Comparison of ENCODE assay signal across 8 cellular contexts in the genomic region with DNA sequence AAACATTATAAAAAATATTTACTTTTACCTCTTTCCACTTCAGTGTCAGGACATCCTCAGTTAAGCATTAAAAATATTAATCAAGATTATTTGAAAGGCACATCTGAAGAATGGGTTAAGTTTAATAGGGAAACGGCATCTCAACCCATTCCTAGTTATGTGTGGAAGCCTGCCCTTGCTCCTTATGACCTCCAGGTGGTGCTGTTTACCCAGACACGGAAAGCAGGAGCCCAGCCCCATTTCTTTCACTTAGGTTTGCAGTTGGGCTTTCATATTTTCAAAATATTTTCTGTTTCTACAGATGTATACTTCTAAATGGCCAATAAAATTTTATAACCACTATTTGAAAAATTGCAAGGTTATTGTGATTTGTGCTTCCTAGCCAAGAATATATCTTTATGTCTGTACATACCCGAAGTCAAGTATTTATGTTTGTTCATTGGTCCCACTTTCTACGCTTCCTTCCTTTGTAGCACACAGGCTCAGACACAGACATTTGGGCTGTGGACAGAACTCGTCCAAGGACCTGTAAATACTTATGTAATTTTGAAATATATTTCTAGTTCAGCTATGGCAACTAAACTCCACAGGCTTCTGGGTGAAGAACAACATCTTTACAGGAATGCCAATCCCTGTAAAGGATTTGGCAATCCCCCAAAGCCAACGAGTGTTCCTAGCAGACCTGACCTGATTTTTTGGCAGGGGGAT.
DNase-seq lines count a peak whose midpoint lies in the region; ATAC-seq, FAIRE-seq and TF ChIP-seq lines count a peak whose summit lies in the region.

No MANE protein-coding gene starts in this region.

- H3K9me3 Mint-ChIP-seq in brain: peaks cover 0 to 6% (median 3%) of the 10 kb centered on the region in 5 experiments

- H3K27ac Mint-ChIP-seq in brain: peak overlapping the region in 4 of 5 experiments; percentile 31 to 78 (median 50)

- peaks cover 46% of the 10 kb centered on the region for H3K4me1 Mint-ChIP-seq in brain

- peak overlapping the region in 2 of 5 experiments; percentile 33 to 52 for H3K4me3 Mint-ChIP-seq in brain

- ATAC-seq in GM21786 (IDR thresholded peaks at IDR 0.05; ENCODE audit: unreplicated experiment) (peak; percentile 67), RWPE2 (ENCODE audit: low read depth) (peak; percentile 84)

- no peaks in the 10 kb centered on the region for H3K9me3 ChIP-seq in RWPE2 (ENCODE audit: severe bottlenecking)
- no peaks in the 10 kb centered on the region for H3K9me3 ChIP-seq in iPS DF 6.9 (ENCODE audit: control insufficient read depth, insufficient read depth, low read length)
- no peaks in the 10 kb centered on the region for H3K9me3 ChIP-seq in small intestine (ENCODE audit: control insufficient read depth, low read depth)

- DNase-seq in Daoy (ENCODE audit: low read depth) (peak; percentile 71), LoVo (ENCODE audit: low spot score) (peak; percentile 58), RWPE2 (ENCODE audit: low spot score) (no peak), iPS DF 6.9 (ENCODE audit: low read depth, low spot score) (peak; percentile 16), small intestine (peak; percentile 60), NK-92 (lab: John Stamatoyannopoulos, UW; ENCODE audit: unreplicated experiment) (no peak)

- H3K27ac ChIP-seq in RWPE2 (ENCODE audit: poor library complexity, severe bottlenecking): no peak overlapping the region
- no peak overlapping the region for H3K27ac ChIP-seq in iPS DF 6.9 (ENCODE audit: low read length)
- H3K27ac ChIP-seq in small intestine (ENCODE audit: low read depth in 1 of 2, low read length in 1 of 2): no peak overlapping the region

- FAIRE-seq in small intestine (lab: Jason Lieb, UNC): peak; percentile 82

- H3K4me3 ChIP-seq in RWPE2 (ENCODE audit: severe bottlenecking): no peak overlapping the region
- H3K4me3 ChIP-seq in iPS DF 6.9 (ENCODE audit: low read length): no peak overlapping the region
- H3K4me3 ChIP-seq in small intestine (ENCODE audit: low read depth in 1 of 2, low read length in 2 of 2): no peak overlapping the region

- H3K27me3 ChIP-seq in RWPE2 (ENCODE audit: insufficient read depth, poor library complexity, severe bottlenecking): no peaks in the 10 kb centered on the region
- no peaks in the 10 kb centered on the region for H3K27me3 ChIP-seq in iPS DF 6.9 (ENCODE audit: control insufficient read depth, insufficient read depth, low read length)
- H3K27me3 ChIP-seq in small intestine (ENCODE audit: control insufficient read depth in 2 of 2, insufficient read depth in 2 of 2, low read length in 2 of 2): no peaks in the 10 kb centered on the region

- H3K36me3 Mint-ChIP-seq in brain: peaks cover 12% of the 10 kb centered on the region

- TF ChIP-seq CTCF in RWPE2 (IDR thresholded peaks at IDR 0.05; ENCODE audit: poor library complexity, severe bottlenecking) (peak; percentile 99), brain (conservative IDR thresholded peaks at IDR 0.05) (peak; percentile 95 to 98)

- H3K36me3 ChIP-seq in RWPE2 (ENCODE audit: low read depth) (no peaks in the 10 kb centered on the region), iPS DF 6.9 (ENCODE audit: control insufficient read depth, insufficient read depth, low read length) (no peaks in the 10 kb centered on the region), small intestine (ENCODE audit: control insufficient read depth in 2 of 2, insufficient read depth in 2 of 2, low read length in 2 of 2) (no peaks in the 10 kb centered on the region)

- WGBS in iPS DF 6.9 (ENCODE audit: insufficient coverage, insufficient read length): no CpG with 5 or more reads among the region's 6 CpGs
- 19 to 21% (median 20%) methylated on average over 6 of the region's 6 CpGs for WGBS in small intestine, 3 donors

- no peaks in the 10 kb centered on the region for H3K4me1 ChIP-seq in RWPE2 (ENCODE audit: insufficient read depth, poor library complexity, severe bottlenecking)
- no peaks in the 10 kb centered on the region for H3K4me1 ChIP-seq in iPS DF 6.9 (ENCODE audit: control insufficient read depth, insufficient read depth, low read length)
- H3K4me1 ChIP-seq in small intestine (ENCODE audit: control insufficient read depth in 2 of 2, insufficient read depth in 1 of 2, low read depth in 1 of 2, low read length in 1 of 2): peaks cover 0 to 4% of the 10 kb centered on the region in 2 donors

- H3K27me3 Mint-ChIP-seq in brain: no peaks in the 10 kb centered on the region

Comparison
In these comparisons a context has a peak if more than half of its experiments do, and no peak if none do; other contexts are left out.
1. DNase-seq: peak in Daoy (single experiment), LoVo (single experiment), iPS DF 6.9 (single experiment) and small intestine (single experiment); none in RWPE2 (single experiment) and NK-92 (single experiment).